In genomic region chr2:10721344-10722251, GRCh38 we compare ENCODE assay signal across 8 cellular contexts. TPM values are rescaled to one million over a fixed set of nuclear protein-coding genes. Genes with fewer than 3 reads are reported as not detected.
DNase-seq lines count a peak whose midpoint lies in the region; ATAC-seq and TF ChIP-seq lines count a peak whose summit lies in the region.

Gene ATP6V1C2, plus strand, starts transcription at chr2:10721630. Its CDS starts 1,220 bp downstream, at chr2:10722850.

- 0 out of 2 replicates have a peak, but pooled peaks cover 9% of the 10 kb centered on the region for H3F3A ChIP-seq in GM23338 (replicated peaks; ENCODE audit: low read depth)

- H4K20me1 ChIP-seq in GM23338 (replicated peaks; ENCODE audit: insufficient read depth), result no peaks in the 10 kb centered on the region; the same call in 1 of the 2 replicates

- 0 out of 3 replicates have a peak, but pooled peaks cover 3% of the 10 kb centered on the region for H3K9me3 Mint-ChIP-seq in GM23338
- H3K9me3 Mint-ChIP-seq in naive B cell, result no peaks in the 10 kb centered on the region

- H3K27me3 Mint-ChIP-seq in GM23338 (ENCODE audit: insufficient read depth, low read depth, poor library complexity), result peaks cover 44% of the 10 kb centered on the region
- peaks cover 34 to 53% (median 52%) of the 10 kb centered on the region in 3 donors for H3K27me3 Mint-ChIP-seq in naive B cell

- no peaks in the 10 kb centered on the region for H3K79me2 ChIP-seq in GM23338 (replicated peaks; ENCODE audit: insufficient read depth)

- H3K36me3 Mint-ChIP-seq in GM23338 (ENCODE audit: low read depth), result no peaks in the 10 kb centered on the region; the same call in 2 of the 3 replicates
- no peaks in the 10 kb centered on the region for H3K36me3 Mint-ChIP-seq in naive B cell

- H3K4me3 ChIP-seq in GM23338 (peak within 1 kb of the TSS; percentile 72), duodenal mucosa (ENCODE audit: low read depth in 1 of 2, low read length in 2 of 2) (peak within 1 kb of the TSS; percentile 62 to 65)

- H3K27ac Mint-ChIP-seq in GM23338 (no peak within 1 kb of the TSS), naive B cell (peak within 1 kb of the TSS in 5 of 6 donors; percentile 65 to 92 (median 82))

- TF ChIP-seq CTCF in GM23338 (conservative IDR thresholded peaks at IDR 0.05; ENCODE audit: low read depth in 2 of 2), result 0 out of 4 replicates have a peak, but pooled peaks have one; percentile 8 to 11

- peaks cover 8% of the 10 kb centered on the region for H3K4me1 ChIP-seq in GM23338 (ENCODE audit: insufficient read depth)
- H3K4me1 ChIP-seq in duodenal mucosa (ENCODE audit: control insufficient read depth in 1 of 2, insufficient read depth in 2 of 2, low read length in 2 of 2), result peaks cover 3 to 10% of the 10 kb centered on the region in 2 donors

- H3K4me1 Mint-ChIP-seq in GM23338, result peaks cover 10% of the 10 kb centered on the region
- H3K4me1 Mint-ChIP-seq in naive B cell, result peaks cover 11 to 14% (median 11%) of the 10 kb centered on the region in 3 donors

- DNase-seq in activated CD4-positive, alpha-beta T cell treated with anti-CD3 and anti-CD28 coated beads, Interleukin-2, amount 50 U/mL, for 48 hours, result peak; percentile 34 to 43
- DNase-seq in activated CD4-positive, alpha-beta T cell treated with anti-CD3 and anti-CD28 coated beads for 4 hours, result no peak
- DNase-seq in GM23338 (ENCODE audit: low spot score) (peak; percentile 85), NCI-H345 treated with DMSO at 0.1 percent for 48 hours (lab: John Stamatoyannopoulos, UW; ENCODE audit: unreplicated experiment) (peak; percentile 52), naive B cell (peak; percentile 51), midbrain (lab: John Stamatoyannopoulos, UW) (no peak), NOMO-1 treated with dmso at 0.1 percent for 144 hours (lab: John Stamatoyannopoulos, UW; ENCODE audit: unreplicated experiment) (no peak)

- H3K36me3 ChIP-seq in GM23338 (ENCODE audit: insufficient read depth) (no peaks in the 10 kb centered on the region), duodenal mucosa (ENCODE audit: control insufficient read depth in 1 of 2, insufficient read depth in 2 of 2, low read length in 2 of 2) (no peaks in the 10 kb centered on the region)

- H3K27ac ChIP-seq in GM23338 (ENCODE audit: low read depth), result no peak within 1 kb of the TSS
- no peak within 1 kb of the TSS for H3K27ac ChIP-seq in duodenal mucosa (ENCODE audit: low read depth, low read length)

- no peaks in the 10 kb centered on the region for H3K9me3 ChIP-seq in duodenal mucosa (ENCODE audit: control insufficient read depth in 1 of 2, low read length in 2 of 2)

- ATAC-seq in GM23338 (peak; percentile 88), naive B cell (ENCODE audit: low read depth in 2 of 2) (peak; percentile 63 to 66)

- peak within 1 kb of the TSS; percentile 95 for H2AFZ ChIP-seq in GM23338

- no peaks in the 10 kb centered on the region for H3K9me2 ChIP-seq in GM23338 (ENCODE audit: insufficient read depth)

- H3K4me2 ChIP-seq in GM23338, result peak within 1 kb of the TSS; percentile 89

- H3K27me3 ChIP-seq in GM23338 (ENCODE audit: insufficient read depth), result peaks cover 70% of the 10 kb centered on the region
- H3K27me3 ChIP-seq in duodenal mucosa (ENCODE audit: control insufficient read depth in 1 of 2, insufficient read depth in 2 of 2, low read length in 2 of 2), result peaks cover 32 to 44% of the 10 kb centered on the region in 2 donors

- no peak within 1 kb of the TSS for H3K9ac ChIP-seq in duodenal mucosa (ENCODE audit: low read depth in 1 of 2, low read length in 2 of 2)

- H3K4me3 Mint-ChIP-seq in GM23338 (peak within 1 kb of the TSS; percentile 81), naive B cell (peak within 1 kb of the TSS; percentile 73 to 90 (median 82))

TF ChIP-seq in GM23338, 12 proteins besides CTCF, POLR2A, EP300 and RAD21:
- TF ChIP-seq STAT1 (IDR thresholded peaks at IDR 0.05; ENCODE audit: unreplicated experiment) (no peak), EZH2phosphoT487 (IDR thresholded peaks at IDR 0.05; ENCODE audit: unreplicated experiment) (peak; percentile 60), EZH2 (IDR thresholded peaks at IDR 0.05; ENCODE audit: low read depth, unreplicated experiment) (peak; percentile 58)

RNA-seq across cellular contexts. Expression of gene ATP6V1C2, which starts in this region (rescaled TPM):
- total RNA-seq in GM23338 (2014; rRNA removed; shearing (Covaris generic)), result 0.14 and 0.35 TPM in 2 replicates
- polyA plus RNA-seq in GM23338 (2016; fragmentation: Nextera tagmentation; extraction: Ambion mirVana) (1.5 and 2.1 TPM in 2 replicates), naive B cell (ENCODE audit: low read depth in 6 of 6) (1 to 10 TPM in 1 of 6 donors, under 1 TPM in 5; 0.12 to 3.9 (median 0.47) TPM)

Comparison
In these comparisons a context has a peak if more than half of its experiments do, and no peak if none do; other contexts are left out.
1. DNase-seq: peak in activated CD4-positive, alpha-beta T cell treated with anti-CD3 and anti-CD28 coated beads, Interleukin-2, amount 50 U/mL, for 48 hours (2 of 2), GM23338 (single experiment), NCI-H345 treated with DMSO at 0.1 percent for 48 hours (single experiment) and naive B cell (single experiment); none in activated CD4-positive, alpha-beta T cell treated with anti-CD3 and anti-CD28 coated beads for 4 hours (0 of 2), midbrain (single experiment) and NOMO-1 treated with dmso at 0.1 percent for 144 hours (single experiment).